Comparison of ENCODE assay signal across 8 cellular contexts in the genomic region with DNA sequence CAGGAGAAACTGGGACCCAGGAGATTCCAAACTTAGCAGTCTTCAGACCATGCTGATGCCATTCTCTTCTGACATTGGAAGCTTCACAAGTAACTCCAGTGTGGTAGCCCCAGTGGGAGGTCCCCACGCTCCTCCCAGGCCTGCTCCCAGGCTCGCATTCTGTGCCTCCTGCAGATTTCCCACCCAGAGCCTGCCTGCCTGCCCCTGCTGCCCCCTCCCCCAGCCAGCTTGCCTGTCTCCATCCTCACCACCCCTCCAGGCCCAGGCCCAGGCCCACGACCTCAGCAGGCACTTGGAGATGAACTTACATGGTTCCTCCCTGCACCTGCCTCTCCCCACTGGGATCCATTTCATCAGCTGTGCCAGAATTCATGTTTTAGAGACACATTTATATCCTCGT.
"Had no signal": no experiment of that assay in that cellular context is flagged by ENCODE, and none has a peak within 500 bp of the region (broad histone marks: within the 10 kb centered on the region; RNA-seq: fewer than 3 reads in every experiment).

No MANE protein-coding gene starts in this region.

- H3K9me3 Mint-ChIP-seq: HFFc6 had no signal

- H3K27ac ChIP-seq: HL-60 had no signal

- DNase-seq: GOT3, H7, HCEC 1CT, HFFc6, IMR-90, KG1 had no signal

- H3K4me3 Mint-ChIP-seq: HFFc6 had no signal

- H3K4me3 ChIP-seq: K562 had no signal

- ATAC-seq: K562 had no signal

- H3K27ac Mint-ChIP-seq: HFFc6 had no signal
